Comparison of ENCODE assay signal across 11 cellular contexts in the genomic region with DNA sequence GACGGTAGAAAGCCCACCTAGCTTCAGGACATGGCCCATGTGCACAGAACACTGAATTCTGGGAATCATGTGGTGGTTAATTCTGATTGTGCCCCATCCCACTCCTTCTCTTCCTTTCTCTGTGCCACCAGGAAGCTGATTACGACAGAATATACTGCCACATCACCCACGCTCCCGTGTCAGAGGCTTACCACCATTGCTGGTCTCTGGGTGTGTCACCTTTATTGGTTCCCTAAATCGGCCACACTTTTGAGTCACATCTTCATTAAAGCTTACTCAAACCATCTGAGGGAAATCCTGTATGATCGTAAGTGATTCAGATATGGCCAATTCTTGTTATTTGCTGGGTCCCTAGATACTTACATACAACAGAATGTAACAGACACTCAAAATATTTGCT. TPM values are rescaled to one million over a fixed set of nuclear protein-coding genes. Genes with fewer than 3 reads are reported as not detected.
A peak's percentile ranks its signal among the peaks of the same experiment; 100 is the strongest.
DNase-seq lines count a peak whose midpoint lies in the region; ATAC-seq and TF ChIP-seq lines count a peak whose summit lies in the region.
"Had no signal": no experiment of that assay in that cellular context is flagged by ENCODE, and none has a peak within 500 bp of the region (broad histone marks: within the 10 kb centered on the region; RNA-seq: fewer than 3 reads in every experiment).

No MANE protein-coding gene starts in this region.

- H3K9me3 Mint-ChIP-seq in activated CD8-positive, alpha-beta T cell treated with anti-CD3 and anti-CD28 coated beads for 36 hours = no peaks in the 10 kb centered on the region
- no peaks in the 10 kb centered on the region for H3K9me3 Mint-ChIP-seq in activated CD8-positive, alpha-beta T cell treated with anti-CD3 and anti-CD28 coated beads, Interleukin-2, amount 10 ng/mL, durations not matched to agents 7 days and 5 days (ENCODE audit: insufficient read depth)

- H3K4me3 ChIP-seq in mammary epithelial cell (replicated peaks in 1 of 3; ENCODE audit: insufficient read depth in 1 of 3, low read depth in 2 of 3, low read length in 3 of 3) = no peak overlapping the region
- H3K4me3 ChIP-seq: upper lobe of left lung had no signal

- H3K9ac ChIP-seq in mammary epithelial cell (ENCODE audit: insufficient read depth, low read length) = no peak overlapping the region
- H3K9ac ChIP-seq: parathyroid adenoma had no signal

- in situ Hi-C loops in mammary epithelial cell (cut with MboI; ENCODE audit: low sequenced_read_pairs in 2 of 2) = loop anchor here in 1 of 2 donors (25.0 kb wide), 2 partner anchors 135 to 410 kb away; no protein-coding TSS in a partner anchor

- no peaks in the 10 kb centered on the region for H3K9me3 ChIP-seq in mammary epithelial cell (replicated peaks; ENCODE audit: insufficient read depth, low read length)
- H3K9me3 ChIP-seq: upper lobe of left lung had no signal

- peaks cover 2% of the 10 kb centered on the region for H3K27me3 Mint-ChIP-seq in activated CD8-positive, alpha-beta T cell treated with anti-CD3 and anti-CD28 coated beads for 36 hours
- H3K27me3 Mint-ChIP-seq in activated CD8-positive, alpha-beta T cell treated with anti-CD3 and anti-CD28 coated beads, Interleukin-2, amount 10 ng/mL, durations not matched to agents 7 days and 5 days (ENCODE audit: low read depth) = peaks cover 2% of the 10 kb centered on the region

- no peak for TF ChIP-seq CTCF in activated CD8-positive, alpha-beta T cell treated with anti-CD3 and anti-CD28 coated beads for 36 hours (IDR thresholded peaks at IDR 0.05)
- TF ChIP-seq CTCF in mammary epithelial cell (conservative IDR thresholded peaks at IDR 0.05 in 1 of 2, IDR thresholded peaks at IDR 0.05 in 1 of 2; ENCODE audit: extremely low read depth in 1 of 2, insufficient read depth in 1 of 2, low read depth in 1 of 2, low read length in 2 of 2) = no peak

- no peak overlapping the region for H3K27ac ChIP-seq in mammary epithelial cell (ENCODE audit: insufficient read depth, low read depth, low read length)
- H3K27ac ChIP-seq: parathyroid adenoma had no signal

- DNase-seq in activated CD8-positive, alpha-beta T cell treated with anti-CD3 and anti-CD28 coated beads for 36 hours = peak; percentile 66
- DNase-seq in activated CD8-positive, alpha-beta T cell treated with anti-CD3 and anti-CD28 coated beads, Interleukin-2, amount 10 ng/mL, durations not matched to agents 7 days and 5 days = no peak
- DNase-seq in NOMO-1 treated with DMSO at 0.1 percent for 48 hours (lab: John Stamatoyannopoulos, UW; ENCODE audit: unreplicated experiment) = peak; percentile 84
- DNase-seq in mammary epithelial cell = peak; percentile 32
- peak; percentile 29 to 40 for DNase-seq in stimulated activated CD4-positive, alpha-beta T cell treated with anti-CD3 and anti-CD28 coated beads, Interleukin-2, amount 100 ng/mL, for 48 hours
- DNase-seq in NCI-H446 (lab: John Stamatoyannopoulos, UW) = no peak
- no peak for DNase-seq in GDM1 (lab: John Stamatoyannopoulos, UW)
- DNase-seq: hippocampal formation had no signal

- peaks cover 16% of the 10 kb centered on the region for H3K36me3 ChIP-seq in mammary epithelial cell (ENCODE audit: insufficient read depth, low read length)

- 85% methylated on average over 6 of the region's 6 CpGs for WGBS in mammary epithelial cell (ENCODE audit: low coverage, missing lambda C conversion rate)

- H3K27me3 ChIP-seq in mammary epithelial cell (ENCODE audit: insufficient read depth, low read length) = no peaks in the 10 kb centered on the region
- H3K27me3 ChIP-seq: upper lobe of left lung had no signal

- no peak overlapping the region for H2AFZ ChIP-seq in mammary epithelial cell (ENCODE audit: low read depth, low read length)
- H2AFZ ChIP-seq: parathyroid adenoma had no signal

- no peak overlapping the region for H3K4me3 Mint-ChIP-seq in activated CD8-positive, alpha-beta T cell treated with anti-CD3 and anti-CD28 coated beads for 36 hours
- H3K4me3 Mint-ChIP-seq in activated CD8-positive, alpha-beta T cell treated with anti-CD3 and anti-CD28 coated beads, Interleukin-2, amount 10 ng/mL, durations not matched to agents 7 days and 5 days = no peak overlapping the region

- H3K27ac Mint-ChIP-seq in activated CD8-positive, alpha-beta T cell treated with anti-CD3 and anti-CD28 coated beads for 36 hours = peak overlapping the region; percentile 50
- no peak overlapping the region for H3K27ac Mint-ChIP-seq in activated CD8-positive, alpha-beta T cell treated with anti-CD3 and anti-CD28 coated beads, Interleukin-2, amount 10 ng/mL, durations not matched to agents 7 days and 5 days

- H3K4me1 Mint-ChIP-seq in activated CD8-positive, alpha-beta T cell treated with anti-CD3 and anti-CD28 coated beads for 36 hours (ENCODE audit: low read depth) = peaks cover 50% of the 10 kb centered on the region
- H3K4me1 Mint-ChIP-seq in activated CD8-positive, alpha-beta T cell treated with anti-CD3 and anti-CD28 coated beads, Interleukin-2, amount 10 ng/mL, durations not matched to agents 7 days and 5 days (ENCODE audit: low read depth) = peaks cover 47% of the 10 kb centered on the region

- peaks cover 27% of the 10 kb centered on the region for H3K4me1 ChIP-seq in mammary epithelial cell (ENCODE audit: insufficient read depth, low read length)

- POLR2A ChIA-PET in activated CD8-positive, alpha-beta T cell treated with anti-CD3 and anti-CD28 coated beads for 36 hours (lab: Charles Lee) = interaction anchor here (0.6 to 1.2 kb wide), 3 partner anchors 11 to 828 kb away, joined by 3 read pairs; no protein-coding TSS in a partner anchor
- POLR2A ChIA-PET in activated CD8-positive, alpha-beta T cell treated with anti-CD3 and anti-CD28 coated beads, Interleukin-2, amount 10 ng/mL, durations not matched to agents 7 days and 5 days (lab: Charles Lee) = no interaction called here

- no peak overlapping the region for H3K4me2 ChIP-seq in mammary epithelial cell (ENCODE audit: insufficient read depth, low read depth, low read length)

- intact Hi-C loops in activated CD8-positive, alpha-beta T cell treated with anti-CD3 and anti-CD28 coated beads for 36 hours (cut with micrococcal nuclease) = loop anchor here (5.0 to 10.0 kb wide), 3 partner anchors 105 to 420 kb away; no protein-coding TSS in a partner anchor
- intact Hi-C loops in mammary epithelial cell (cut with micrococcal nuclease) = no loop called here

- H4K20me1 ChIP-seq in mammary epithelial cell (ENCODE audit: insufficient read depth, low read length) = no peaks in the 10 kb centered on the region

- peaks cover 66% of the 10 kb centered on the region for H3K36me3 Mint-ChIP-seq in activated CD8-positive, alpha-beta T cell treated with anti-CD3 and anti-CD28 coated beads for 36 hours (ENCODE audit: low read depth)
- peaks cover 49% of the 10 kb centered on the region for H3K36me3 Mint-ChIP-seq in activated CD8-positive, alpha-beta T cell treated with anti-CD3 and anti-CD28 coated beads, Interleukin-2, amount 10 ng/mL, durations not matched to agents 7 days and 5 days (ENCODE audit: low read depth)

- CTCF ChIA-PET in activated CD8-positive, alpha-beta T cell treated with anti-CD3 and anti-CD28 coated beads for 36 hours (lab: Charles Lee) = interaction anchor here (0.7 kb wide), 1 partner anchor 159 kb away, joined by 3 read pairs; no protein-coding TSS in a partner anchor
- CTCF ChIA-PET in activated CD8-positive, alpha-beta T cell treated with anti-CD3 and anti-CD28 coated beads, Interleukin-2, amount 10 ng/mL, durations not matched to agents 7 days and 5 days (lab: Charles Lee) = interaction anchor here (0.7 to 1.2 kb wide), 3 partner anchors 18 to 419 kb away, joined by 3 to 4 read pairs (median 3); no protein-coding TSS in a partner anchor
- CTCF ChIA-PET in mammary epithelial cell (lab: Charles Lee; ENCODE audit: low non-redundant PET) = no interaction called here

- H3K79me2 ChIP-seq in mammary epithelial cell (ENCODE audit: insufficient read depth, low read length) = peaks cover 48% of the 10 kb centered on the region
- H3K79me2 ChIP-seq: parathyroid adenoma had no signal

- BruUV-seq in mammary epithelial cell (replicated peaks; lab: Mats Ljungman, UMichigan) = no TSS peak

- ATAC-seq in activated CD8-positive, alpha-beta T cell treated with anti-CD3 and anti-CD28 coated beads for 36 hours = peak; percentile 19
- no peak for ATAC-seq in activated CD8-positive, alpha-beta T cell treated with anti-CD3 and anti-CD28 coated beads, Interleukin-2, amount 10 ng/mL, durations not matched to agents 7 days and 5 days
- ATAC-seq in GM19328 (IDR thresholded peaks at IDR 0.05; ENCODE audit: unreplicated experiment) = no peak

- dilution Hi-C loops in mammary epithelial cell (cut with HindIII; ENCODE audit: low sequenced_read_pairs) = no loop called here

RNA-seq across cellular contexts. Expression of a gene that starts 3.1 kb away (rescaled TPM):
- 10 to 100 TPM; 15.9 to 16.7 TPM for total RNA-seq in activated CD8-positive, alpha-beta T cell treated with anti-CD3 and anti-CD28 coated beads for 36 hours
- 10 to 100 TPM; 15.9 to 16.1 TPM for total RNA-seq in activated CD8-positive, alpha-beta T cell treated with anti-CD3 and anti-CD28 coated beads, Interleukin-2, amount 10 ng/mL, durations not matched to agents 7 days and 5 days
- total RNA-seq in mammary epithelial cell = 10 to 100 TPM; 12.8 to 24.9 TPM
- 16.8 TPM for polyA plus RNA-seq in mammary epithelial cell
- polyA minus RNA-seq in mammary epithelial cell = 0.83 TPM

RNA-seq across cellular contexts. Expression of a gene that starts 3.2 kb away (rescaled TPM):
- total RNA-seq in activated CD8-positive, alpha-beta T cell treated with anti-CD3 and anti-CD28 coated beads for 36 hours = 10 to 100 TPM; 46.6 to 47.8 TPM
- 10 to 100 TPM; 38.8 to 38.9 TPM for total RNA-seq in activated CD8-positive, alpha-beta T cell treated with anti-CD3 and anti-CD28 coated beads, Interleukin-2, amount 10 ng/mL, durations not matched to agents 7 days and 5 days
- total RNA-seq in mammary epithelial cell = 10 to 100 TPM in 1 of 2 donors, 1 to 10 TPM in 1; 4.5 to 12.5 TPM
- polyA plus RNA-seq in mammary epithelial cell = 6.9 TPM
- polyA minus RNA-seq in mammary epithelial cell = 12.4 TPM

RNA-seq across cellular contexts. Expression of a gene that starts 36.0 kb away (rescaled TPM):
- total RNA-seq in activated CD8-positive, alpha-beta T cell treated with anti-CD3 and anti-CD28 coated beads for 36 hours = not detected
- not detected for total RNA-seq in activated CD8-positive, alpha-beta T cell treated with anti-CD3 and anti-CD28 coated beads, Interleukin-2, amount 10 ng/mL, durations not matched to agents 7 days and 5 days
- total RNA-seq in mammary epithelial cell = under 1 TPM; 0.17 to 0.31 TPM
- polyA plus RNA-seq in mammary epithelial cell = 0.37 TPM
- not detected for polyA minus RNA-seq in mammary epithelial cell

RNA-seq across cellular contexts. Expression of a gene that starts 58.6 kb away (rescaled TPM):
- 10 to 100 TPM; 52.1 to 54.8 TPM for total RNA-seq in activated CD8-positive, alpha-beta T cell treated with anti-CD3 and anti-CD28 coated beads for 36 hours
- total RNA-seq in activated CD8-positive, alpha-beta T cell treated with anti-CD3 and anti-CD28 coated beads, Interleukin-2, amount 10 ng/mL, durations not matched to agents 7 days and 5 days = 10 to 100 TPM; 33.0 to 35.6 TPM
- 10 to 100 TPM; 33.3 to 39.3 TPM for total RNA-seq in mammary epithelial cell
- 37.7 TPM for polyA plus RNA-seq in mammary epithelial cell
- 42.6 TPM for polyA minus RNA-seq in mammary epithelial cell

Comparison
In these comparisons a context has a peak if more than half of its experiments do, and no peak if none do; other contexts are left out.
1. DNase-seq: peak in activated CD8-positive, alpha-beta T cell treated with anti-CD3 and anti-CD28 coated beads for 36 hours (single experiment), NOMO-1 treated with DMSO at 0.1 percent for 48 hours (single experiment), mammary epithelial cell (single experiment) and stimulated activated CD4-positive, alpha-beta T cell treated with anti-CD3 and anti-CD28 coated beads, Interleukin-2, amount 100 ng/mL, for 48 hours (2 of 2); none in activated CD8-positive, alpha-beta T cell treated with anti-CD3 and anti-CD28 coated beads, Interleukin-2, amount 10 ng/mL, durations not matched to agents 7 days and 5 days (single experiment), NCI-H446 (0 of 2) and GDM1 (single experiment).